Comparison of ENCODE assay signal across 8 cellular contexts in genomic region chr4:77819836-77820679, GRCh38. TPM values are rescaled to one million over a fixed set of nuclear protein-coding genes. Genes with fewer than 3 reads are reported as not detected.
DNase-seq lines count a peak whose midpoint lies in the region; ATAC-seq and TF ChIP-seq lines count a peak whose summit lies in the region.

No MANE protein-coding gene starts in this region.

- no peaks in the 10 kb centered on the region for H3K9me3 ChIP-seq in heart right ventricle
- no peaks in the 10 kb centered on the region for H3K9me3 ChIP-seq in prostate gland

- WGBS in adipose tissue, 3 donors, result 0 to 1% (median 0%) methylated on average over 77 to 82 of the region's 82 CpGs
- 0 to 1% methylated on average over 77 to 82 of the region's 82 CpGs for WGBS in heart right ventricle, 2 donors
- WGBS in prostate gland, result under 1% methylated on average over 76 of the region's 82 CpGs
- WGBS in urinary bladder, result under 1% methylated on average over 82 of the region's 82 CpGs

- H3K27me3 ChIP-seq in heart right ventricle, result no peaks in the 10 kb centered on the region
- H3K27me3 ChIP-seq in prostate gland (replicated peaks; ENCODE audit: insufficient read depth), result no peaks in the 10 kb centered on the region

- ATAC-seq in HG02678 (IDR thresholded peaks at IDR 0.05; ENCODE audit: unreplicated experiment) (peak; percentile 74), heart right ventricle (peak; percentile 93 to 97 (median 96))

- peak overlapping the region; percentile 75 for H3K27ac ChIP-seq in adipose tissue (ENCODE audit: low read depth, low read length)
- peak overlapping the region; percentile 85 to 99 (median 98) for H3K27ac ChIP-seq in heart right ventricle
- H3K27ac ChIP-seq in prostate gland, result peak overlapping the region; percentile 99 to 100
- H3K27ac ChIP-seq in urinary bladder (ENCODE audit: low read depth), result peak overlapping the region; percentile 97

- peak; percentile 78 for DNase-seq in NCI-H1105 treated with DMSO at 0.1 percent for 48 hours (lab: John Stamatoyannopoulos, UW)
- DNase-seq in SW480 (ENCODE audit: low spot score), result peak; percentile 74
- peak; percentile 93 to 94 for DNase-seq in heart right ventricle
- peak; percentile 95 for DNase-seq in prostate gland (ENCODE audit: low spot score)

- H3K4me3 ChIP-seq in GM12875 (ENCODE audit: low read depth, low read length), result peak overlapping the region; percentile 90
- H3K4me3 ChIP-seq in heart right ventricle, result peak overlapping the region; percentile 81 to 95 (median 94)
- H3K4me3 ChIP-seq in prostate gland, result peak overlapping the region; percentile 98 to 99
- peak overlapping the region; percentile 89 for H3K4me3 ChIP-seq in urinary bladder (ENCODE audit: low read depth, low read length)

- H3K36me3 ChIP-seq in heart right ventricle (no peaks in the 10 kb centered on the region), prostate gland (no peaks in the 10 kb centered on the region), urinary bladder (ENCODE audit: insufficient read depth) (no peaks in the 10 kb centered on the region)

- intact Hi-C loops in heart right ventricle (cut with DNase I), result loop anchor here in 8 of 10 donors (1.0 to 10.0 kb wide), 8 partner anchors 37 to 105 kb away; partner anchors contain the start of gene MRPL1 (in 7 of the 8)
- intact Hi-C loops in prostate gland (cut with DNase I), result loop anchor here (2.0 to 5.0 kb wide), 3 partner anchors 43 to 957 kb away; partner anchors contain the start of genes BMP2K, FRAS1 and MRPL1

- peak; percentile 97 for TF ChIP-seq POLR2A in prostate gland (IDR thresholded peaks at IDR 0.05)

- peaks cover 4 to 49% (median 42%) of the 10 kb centered on the region in 9 donors for H3K4me1 ChIP-seq in heart right ventricle
- no peaks in the 10 kb centered on the region for H3K4me1 ChIP-seq in prostate gland (replicated peaks)
- no peaks in the 10 kb centered on the region for H3K4me1 ChIP-seq in urinary bladder (ENCODE audit: insufficient read depth)

- no peak for TF ChIP-seq CTCF in GM12875 (IDR thresholded peaks at IDR 0.05; ENCODE audit: borderline replicate concordance, insufficient read depth, low read depth, low read length)
- peak in 1 of 9 donors; percentile 15 for TF ChIP-seq CTCF in heart right ventricle (IDR thresholded peaks at IDR 0.05)
- TF ChIP-seq CTCF in prostate gland (IDR thresholded peaks at IDR 0.05), result peak in 1 of 4 experiments; percentile 11

RNA-seq across cellular contexts. Expression of gene CNOT6L, which starts 0.9 kb away (rescaled TPM):
- polyA plus RNA-seq in adipose tissue, result 1 to 10 TPM; 4.2 to 6.6 (median 5.5) TPM
- 10 to 100 TPM; 13.8 to 32.2 (median 23.4) TPM for total RNA-seq in heart right ventricle
- 1 to 10 TPM; 3.2 to 3.5 TPM for polyA plus RNA-seq in heart right ventricle
- total RNA-seq in prostate gland, result 10 to 100 TPM; 27.7 to 36.6 TPM
- 51.7 TPM for total RNA-seq in urinary bladder
- 11.8 TPM for polyA plus RNA-seq in urinary bladder

RNA-seq across cellular contexts. Expression of gene MRPL1, which starts 42.6 kb away (rescaled TPM):
- 10 to 100 TPM; 14.8 to 33.0 (median 21.9) TPM for polyA plus RNA-seq in adipose tissue
- total RNA-seq in heart right ventricle, result 10 to 100 TPM; 29.1 to 57.6 (median 46.7) TPM
- polyA plus RNA-seq in heart right ventricle, result 10 to 100 TPM; 30.7 to 46.2 TPM
- 10 to 100 TPM in 1 of 2 donors, 1 to 10 TPM in 1; 9.1 to 21.4 TPM for total RNA-seq in prostate gland
- 42.8 TPM for total RNA-seq in urinary bladder
- 22.8 TPM for polyA plus RNA-seq in urinary bladder

Comparison
In these comparisons a context has a peak if more than half of its experiments do, and no peak if none do; other contexts are left out.
1. Peak in every context shown above with its lines: DNase-seq, ATAC-seq, H3K4me3 ChIP-seq and H3K27ac ChIP-seq.